Comparison of ENCODE assay signal across 6 cellular contexts in the genomic region with DNA sequence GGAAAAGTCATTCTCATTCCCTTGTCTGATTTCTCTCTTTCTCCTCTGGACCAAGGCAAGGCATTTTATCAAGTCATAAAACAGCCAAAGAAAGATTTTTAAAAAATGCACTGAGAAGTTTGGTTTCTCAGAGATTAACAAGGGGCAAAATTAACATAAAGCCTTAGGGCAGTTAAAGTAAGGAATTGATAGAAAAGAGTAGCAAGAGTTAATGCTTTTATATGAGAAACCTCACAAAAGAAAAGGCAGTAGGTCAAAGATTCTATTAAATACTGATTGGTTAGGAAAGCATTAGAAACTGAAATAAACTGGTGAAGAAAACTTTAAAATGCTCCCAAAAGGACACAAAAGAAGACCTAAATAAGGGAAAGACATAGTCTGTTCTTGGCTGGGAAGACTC.
"Had no signal": no experiment of that assay in that cellular context is flagged by ENCODE, and none has a peak within 500 bp of the region (broad histone marks: within the 10 kb centered on the region; RNA-seq: fewer than 3 reads in every experiment).

No MANE protein-coding gene starts in this region.

- H3K4me3 Mint-ChIP-seq: IgD-negative memory B cell had no signal

- H3K4me3 ChIP-seq: K562 had no signal

- H3K4me1 Mint-ChIP-seq: IgD-negative memory B cell had no signal

- ATAC-seq: HepG2, K562 had no signal

- H3K27me3 Mint-ChIP-seq: IgD-negative memory B cell had no signal

- DNase-seq: IMR-90, KBM-7 had no signal

- H3K27ac ChIP-seq: HL-60 had no signal
